Comparison of ENCODE assay signal across 26 cellular contexts in genomic region chr9:33310748-33311147, GRCh38. TPM values are rescaled to one million over a fixed set of nuclear protein-coding genes. Genes with fewer than 3 reads are reported as not detected.
A peak's percentile ranks its signal among the peaks of the same experiment; 100 is the strongest.
DNase-seq lines count a peak whose midpoint lies in the region; ATAC-seq, FAIRE-seq and TF ChIP-seq lines count a peak whose summit lies in the region.
"Had no signal": no experiment of that assay in that cellular context is flagged by ENCODE, and none has a peak within 500 bp of the region (broad histone marks: within the 10 kb centered on the region; RNA-seq: fewer than 3 reads in every experiment).

No MANE protein-coding gene starts in this region.

- TF ChIP-seq CTCF in pancreas (IDR thresholded peaks at IDR 0.05) (no peak), psoas muscle (IDR thresholded peaks at IDR 0.05) (no peak)

- H3K36me3 ChIP-seq in Karpas-422 (ENCODE audit: insufficient read depth, low read length) (peaks cover 54% of the 10 kb centered on the region), pancreas (peaks cover 0 to 82% (median 18%) of the 10 kb centered on the region in 3 donors), psoas muscle (ENCODE audit: insufficient read depth in 1 of 2, low read depth in 1 of 2) (peaks cover 31 to 100% of the 10 kb centered on the region in 2 donors)

- H3K27ac ChIP-seq in Karpas-422 (ENCODE audit: low read length) (peak overlapping the region; percentile 55), pancreas (no peak overlapping the region), psoas muscle (no peak overlapping the region)
- H3K27ac ChIP-seq: A549 had no signal

- peaks cover 32% of the 10 kb centered on the region for H3K4me1 Mint-ChIP-seq in activated T-cell treated with anti-CD3 and anti-CD28 coated beads, Interleukin-2, amount 50 U/mL, for 24 hours (ENCODE audit: low read depth)
- H3K4me1 Mint-ChIP-seq in activated T-cell treated with anti-CD3 and anti-CD28 coated beads, Interleukin-2, amount 50 U/mL, for 4 hours (ENCODE audit: low read depth): peaks cover 3% of the 10 kb centered on the region
- peaks cover 4% of the 10 kb centered on the region for H3K4me1 Mint-ChIP-seq in activated naive CD8-positive, alpha-beta T cell (ENCODE audit: low read depth)
- H3K4me1 Mint-ChIP-seq: B cell, CD14-positive monocyte had no signal

- peak overlapping the region; percentile 70 for H3K27ac Mint-ChIP-seq in activated T-cell treated with anti-CD3 and anti-CD28 coated beads, Interleukin-2, amount 50 U/mL, for 24 hours
- H3K27ac Mint-ChIP-seq in activated naive CD8-positive, alpha-beta T cell: peak overlapping the region; percentile 81
- H3K27ac Mint-ChIP-seq: B cell had no signal

- WGBS in pancreas, 2 donors: 13 to 19% methylated on average over 2 of the region's 2 CpGs
- 91 to 93% (median 92%) methylated on average over 2 of the region's 2 CpGs for WGBS in psoas muscle, 3 donors

- H3K9ac ChIP-seq in Karpas-422 (ENCODE audit: low read length): no peak overlapping the region

- H3K4me3 Mint-ChIP-seq in activated T-cell treated with anti-CD3 and anti-CD28 coated beads, Interleukin-2, amount 50 U/mL, for 24 hours: no peak overlapping the region
- H3K4me3 Mint-ChIP-seq in activated T-cell treated with anti-CD3 and anti-CD28 coated beads, Interleukin-2, amount 50 U/mL, for 4 hours: no peak overlapping the region
- H3K4me3 Mint-ChIP-seq in activated naive CD8-positive, alpha-beta T cell: no peak overlapping the region
- H3K4me3 Mint-ChIP-seq: B cell, CD14-positive monocyte had no signal

- H3K27me3 ChIP-seq in Karpas-422 (ENCODE audit: low read length) (no peaks in the 10 kb centered on the region), pancreas (no peaks in the 10 kb centered on the region), psoas muscle (ENCODE audit: insufficient read depth in 3 of 3, low read length in 2 of 3) (no peaks in the 10 kb centered on the region)

- H3K27me3 Mint-ChIP-seq in activated T-cell treated with anti-CD3 and anti-CD28 coated beads, Interleukin-2, amount 50 U/mL, for 24 hours: no peaks in the 10 kb centered on the region
- H3K27me3 Mint-ChIP-seq in activated T-cell treated with anti-CD3 and anti-CD28 coated beads, Interleukin-2, amount 50 U/mL, for 4 hours (ENCODE audit: low read depth): no peaks in the 10 kb centered on the region
- H3K27me3 Mint-ChIP-seq in activated naive CD8-positive, alpha-beta T cell: no peaks in the 10 kb centered on the region
- H3K27me3 Mint-ChIP-seq: B cell had no signal

- FAIRE-seq in pancreas (lab: Jason Lieb, UNC): no peak
- FAIRE-seq: A549, G401.6, GM18507, HTR-8/SVneo, RCC 7860 had no signal

- no peaks in the 10 kb centered on the region for H3K9me3 Mint-ChIP-seq in activated T-cell treated with anti-CD3 and anti-CD28 coated beads, Interleukin-2, amount 50 U/mL, for 24 hours
- H3K9me3 Mint-ChIP-seq in activated T-cell treated with anti-CD3 and anti-CD28 coated beads, Interleukin-2, amount 50 U/mL, for 4 hours: no peaks in the 10 kb centered on the region
- no peaks in the 10 kb centered on the region for H3K9me3 Mint-ChIP-seq in activated naive CD8-positive, alpha-beta T cell (ENCODE audit: low read depth)
- H3K9me3 Mint-ChIP-seq: CD14-positive monocyte had no signal

- no peak overlapping the region for H3K4me3 ChIP-seq in Karpas-422 (ENCODE audit: low read length)
- H3K4me3 ChIP-seq in pancreas: no peak overlapping the region
- H3K4me3 ChIP-seq in psoas muscle: no peak overlapping the region
- H3K4me3 ChIP-seq: A549 had no signal

- no peaks in the 10 kb centered on the region for H3K9me2 ChIP-seq in Karpas-422 (replicated peaks; ENCODE audit: insufficient read depth, low read length)

- peaks cover 33% of the 10 kb centered on the region for H3K79me2 ChIP-seq in Karpas-422 (ENCODE audit: low read length)

- H3K4me1 ChIP-seq in Karpas-422 (ENCODE audit: low read length) (peaks cover 24% of the 10 kb centered on the region), pancreas (peaks cover 0 to 16% (median 14%) of the 10 kb centered on the region in 3 donors), psoas muscle (no peaks in the 10 kb centered on the region)

- intact Hi-C loops in pancreas (cut with DNase I): no loop called here
- intact Hi-C loops in psoas muscle (cut with DNase I): no loop called here

- no peak overlapping the region for H2AFZ ChIP-seq in Karpas-422 (ENCODE audit: low read length)

- ATAC-seq in activated T-cell treated with anti-CD3 and anti-CD28 coated beads, Interleukin-2, amount 50 U/mL, for 4 hours: no peak
- ATAC-seq in pancreas (peak; percentile 45 to 84 (median 72)), psoas muscle (no peak)
- ATAC-seq: A549 had no signal

- H3K36me3 Mint-ChIP-seq in activated T-cell treated with anti-CD3 and anti-CD28 coated beads, Interleukin-2, amount 50 U/mL, for 24 hours (ENCODE audit: low read depth): peaks cover 74% of the 10 kb centered on the region
- peaks cover 51% of the 10 kb centered on the region for H3K36me3 Mint-ChIP-seq in activated T-cell treated with anti-CD3 and anti-CD28 coated beads, Interleukin-2, amount 50 U/mL, for 4 hours (ENCODE audit: insufficient read depth)
- H3K36me3 Mint-ChIP-seq in activated naive CD8-positive, alpha-beta T cell: peaks cover 8% of the 10 kb centered on the region

- H3K9me3 ChIP-seq in Karpas-422 (ENCODE audit: low read length): no peaks in the 10 kb centered on the region
- no peaks in the 10 kb centered on the region for H3K9me3 ChIP-seq in pancreas
- no peaks in the 10 kb centered on the region for H3K9me3 ChIP-seq in psoas muscle
- H3K9me3 ChIP-seq: A549 had no signal

- DNase-seq in activated T-cell treated with anti-CD3 and anti-CD28 coated beads, Interleukin-2, amount 50 U/mL, for 24 hours: no peak
- DNase-seq in activated T-cell treated with anti-CD3 and anti-CD28 coated beads, Interleukin-2, amount 50 U/mL, for 4 hours: no peak
- no peak for DNase-seq in Karpas-422
- DNase-seq in pancreas: no peak
- DNase-seq in mucosa of gallbladder (ENCODE audit: low spot score): no peak
- no peak for DNase-seq in activated CD4-positive, CD25-positive, alpha-beta regulatory T cell (lab: John Stamatoyannopoulos, UW)
- no peak for DNase-seq in psoas muscle
- DNase-seq: GOT3, HCEC 1CT, MV-4-11, NCI-H1105 treated with DMSO at 0.1 percent for 48 hours, NCI-H1694, NCI-H2081, NCI-H2171, NCI-H345, NCI-H524, NCI-H774, OCI-M1 had no signal

- H3K4me2 ChIP-seq in Karpas-422 (ENCODE audit: low read depth, low read length, poor library complexity, severe bottlenecking): no peak overlapping the region
- H3K4me2 ChIP-seq: A549 had no signal

- H4K20me1 ChIP-seq in Karpas-422 (ENCODE audit: insufficient read depth, low read depth, low read length): no peaks in the 10 kb centered on the region

RNA-seq across cellular contexts. Expression of gene NFX1, which starts 20.4 kb away (rescaled TPM):
- total RNA-seq in activated T-cell treated with anti-CD3 and anti-CD28 coated beads, Interleukin-2, amount 50 U/mL, for 4 hours: 10 to 100 TPM; 35.2 to 42.6 (median 36.0) TPM
- total RNA-seq in Karpas-422 (2014; rRNA removed; shearing (Covaris generic); ENCODE audit: low replicate concordance): 30.7 and 51.4 TPM in 2 replicates
- total RNA-seq in pancreas (10 to 100 TPM; 15.8 to 19.2 (median 17.3) TPM), mucosa of gallbladder (30.1 TPM), psoas muscle (10 to 100 TPM; 33.8 to 59.2 (median 46.1) TPM)
- polyA plus RNA-seq in pancreas (10 to 100 TPM in 1 of 2 donors, 1 to 10 TPM in 1; 8.2 to 14.5 TPM), psoas muscle (10 to 100 TPM; 20.9 to 33.4 (median 26.8) TPM)

RNA-seq across cellular contexts. Expression of gene CHMP5, which starts 45.9 kb away (rescaled TPM):
- 10 to 100 TPM; 45.0 to 59.5 (median 46.8) TPM for total RNA-seq in activated T-cell treated with anti-CD3 and anti-CD28 coated beads, Interleukin-2, amount 50 U/mL, for 4 hours
- 53.4 and 57.1 TPM in 2 replicates for total RNA-seq in Karpas-422 (2014; rRNA removed; shearing (Covaris generic); ENCODE audit: low replicate concordance)
- total RNA-seq in pancreas (10 to 100 TPM; 14.1 to 29.3 (median 16.8) TPM), mucosa of gallbladder (73.0 TPM), psoas muscle (10 to 100 TPM; 28.7 to 41.1 (median 37.6) TPM)
- polyA plus RNA-seq in pancreas (10 to 100 TPM; 19.0 to 39.2 TPM), psoas muscle (10 to 100 TPM; 31.9 to 80.4 (median 38.3) TPM)

RNA-seq across cellular contexts. Expression of gene BAG1, which starts 46.2 kb away (rescaled TPM):
- total RNA-seq in activated T-cell treated with anti-CD3 and anti-CD28 coated beads, Interleukin-2, amount 50 U/mL, for 4 hours: 100 to 1,000 TPM; 115 to 133 (median 117) TPM
- 55.6 and 111 TPM in 2 replicates for total RNA-seq in Karpas-422 (2014; rRNA removed; shearing (Covaris generic); ENCODE audit: low replicate concordance)
- total RNA-seq in pancreas (10 to 100 TPM; 48.5 to 99.6 (median 53.3) TPM), mucosa of gallbladder (92.5 TPM), psoas muscle (100 to 1,000 TPM; 125 to 253 (median 151) TPM)
- polyA plus RNA-seq in pancreas (10 to 100 TPM; 38.2 to 67.7 TPM), psoas muscle (100 to 1,000 TPM; 265 to 371 (median 315) TPM)

Comparison
In these comparisons a context has a peak if more than half of its experiments do, and no peak if none do; other contexts are left out.
1. ATAC-seq: peak in pancreas (4 of 4); none in activated T-cell treated with anti-CD3 and anti-CD28 coated beads, Interleukin-2, amount 50 U/mL, for 4 hours (0 of 2) and psoas muscle (0 of 4).